In genomic region chr12:47813491-47814196, GRCh38 we compare ENCODE assay signal across 8 cellular contexts. TPM values are rescaled to one million over a fixed set of nuclear protein-coding genes. Genes with fewer than 3 reads are reported as not detected.
A peak's percentile ranks its signal among the peaks of the same experiment; 100 is the strongest.
DNase-seq lines count a peak whose midpoint lies in the region; ATAC-seq and TF ChIP-seq lines count a peak whose summit lies in the region.

No MANE protein-coding gene starts in this region.

- H3K27me3 ChIP-seq in NT2/D1 (ENCODE audit: insufficient read depth, insufficient read length): no peaks in the 10 kb centered on the region
- no peaks in the 10 kb centered on the region for H3K27me3 ChIP-seq in mucosa of rectum (ENCODE audit: control insufficient read depth in 2 of 2, insufficient read depth in 2 of 2, low read length in 2 of 2)

- no peak for DNase-seq in activated T-cell treated with anti-CD3 and anti-CD28 coated beads, Interleukin-2, amount 50 U/mL, for 4 hours
- DNase-seq in activated T-cell treated with anti-CD3 and anti-CD28 coated beads, Interleukin-2, amount 50 U/mL, for 1 hour: no peak
- DNase-seq in NT2/D1 (ENCODE audit: low read depth, low spot score) (no peak), choroid plexus epithelial cell (ENCODE audit: low read depth) (no peak), glomerular visceral epithelial cell (ENCODE audit: extremely low spot score) (no peak), inferior parietal cortex (ENCODE audit: extremely low spot score) (no peak)

- peaks cover 48% of the 10 kb centered on the region for H3K36me3 ChIP-seq in NT2/D1 (ENCODE audit: insufficient read depth, insufficient read length, low read length)
- H3K36me3 ChIP-seq in mucosa of rectum (ENCODE audit: control insufficient read depth in 2 of 2, insufficient read depth in 2 of 2, low read length in 2 of 2): no peaks in the 10 kb centered on the region

- H3K27ac ChIP-seq in mucosa of rectum (ENCODE audit: low read depth in 2 of 2, low read length in 2 of 2): peak overlapping the region; percentile 90 to 94

- peaks cover 91% of the 10 kb centered on the region for H3K4me1 Mint-ChIP-seq in activated T-cell treated with anti-CD3 and anti-CD28 coated beads, Interleukin-2, amount 50 U/mL, for 4 hours (ENCODE audit: low read depth)

- H3K4me3 Mint-ChIP-seq in activated T-cell treated with anti-CD3 and anti-CD28 coated beads, Interleukin-2, amount 50 U/mL, for 4 hours: peak overlapping the region; percentile 92

- no peak for ATAC-seq in activated T-cell treated with anti-CD3 and anti-CD28 coated beads, Interleukin-2, amount 50 U/mL, for 4 hours
- ATAC-seq in HG02642 (IDR thresholded peaks at IDR 0.05; ENCODE audit: poor library complexity, unreplicated experiment): peak; percentile 34

- H3K9me3 ChIP-seq in NT2/D1 (ENCODE audit: insufficient read depth, low read length): no peaks in the 10 kb centered on the region
- no peaks in the 10 kb centered on the region for H3K9me3 ChIP-seq in mucosa of rectum (ENCODE audit: control insufficient read depth in 2 of 2, low read length in 2 of 2)

- peak; percentile 1 for TF ChIP-seq CTCF in choroid plexus epithelial cell (conservative IDR thresholded peaks at IDR 0.05; ENCODE audit: low read depth, low read length)

- H3K4me1 ChIP-seq in NT2/D1 (ENCODE audit: insufficient read depth, insufficient read length): peaks cover 50% of the 10 kb centered on the region
- H3K4me1 ChIP-seq in mucosa of rectum (ENCODE audit: control insufficient read depth in 2 of 2, insufficient read depth in 2 of 2, low read length in 2 of 2): peaks cover 60 to 76% of the 10 kb centered on the region in 2 donors

- peak overlapping the region; percentile 72 for H3K9ac ChIP-seq in NT2/D1 (ENCODE audit: insufficient read length, low read depth)
- peak overlapping the region; percentile 73 to 78 for H3K9ac ChIP-seq in mucosa of rectum (ENCODE audit: low read depth in 1 of 2, low read length in 2 of 2)

- H3K9me3 Mint-ChIP-seq in activated T-cell treated with anti-CD3 and anti-CD28 coated beads, Interleukin-2, amount 50 U/mL, for 4 hours: no peaks in the 10 kb centered on the region

- H3K27me3 Mint-ChIP-seq in activated T-cell treated with anti-CD3 and anti-CD28 coated beads, Interleukin-2, amount 50 U/mL, for 4 hours (ENCODE audit: low read depth): no peaks in the 10 kb centered on the region

- H3K4me3 ChIP-seq in NT2/D1 (ENCODE audit: insufficient read length, low read depth): peak overlapping the region; percentile 34
- peak overlapping the region; percentile 45 for H3K4me3 ChIP-seq in choroid plexus epithelial cell (ENCODE audit: low read depth, low read length)
- peak overlapping the region; percentile 65 to 73 for H3K4me3 ChIP-seq in mucosa of rectum (ENCODE audit: low read length in 2 of 2)

- H3K36me3 Mint-ChIP-seq in activated T-cell treated with anti-CD3 and anti-CD28 coated beads, Interleukin-2, amount 50 U/mL, for 4 hours (ENCODE audit: insufficient read depth): peaks cover 28% of the 10 kb centered on the region

RNA-seq across cellular contexts. Expression of gene HDAC7, which starts 6.1 kb away (rescaled TPM):
- 100 to 1,000 TPM; 168 to 199 (median 199) TPM for total RNA-seq in activated T-cell treated with anti-CD3 and anti-CD28 coated beads, Interleukin-2, amount 50 U/mL, for 4 hours

RNA-seq across cellular contexts. Expression of gene SLC48A1, which starts 40.6 kb away (rescaled TPM):
- 1 to 10 TPM; 4.0 to 5.2 (median 5.0) TPM for total RNA-seq in activated T-cell treated with anti-CD3 and anti-CD28 coated beads, Interleukin-2, amount 50 U/mL, for 4 hours

RNA-seq across cellular contexts. Expression of gene RAPGEF3, which starts 55.0 kb away (rescaled TPM):
- 1 to 10 TPM in 1 of 3 donors, under 1 TPM in 2; 0.55 to 1.3 (median 0.66) TPM for total RNA-seq in activated T-cell treated with anti-CD3 and anti-CD28 coated beads, Interleukin-2, amount 50 U/mL, for 4 hours
